In the genomic region with DNA sequence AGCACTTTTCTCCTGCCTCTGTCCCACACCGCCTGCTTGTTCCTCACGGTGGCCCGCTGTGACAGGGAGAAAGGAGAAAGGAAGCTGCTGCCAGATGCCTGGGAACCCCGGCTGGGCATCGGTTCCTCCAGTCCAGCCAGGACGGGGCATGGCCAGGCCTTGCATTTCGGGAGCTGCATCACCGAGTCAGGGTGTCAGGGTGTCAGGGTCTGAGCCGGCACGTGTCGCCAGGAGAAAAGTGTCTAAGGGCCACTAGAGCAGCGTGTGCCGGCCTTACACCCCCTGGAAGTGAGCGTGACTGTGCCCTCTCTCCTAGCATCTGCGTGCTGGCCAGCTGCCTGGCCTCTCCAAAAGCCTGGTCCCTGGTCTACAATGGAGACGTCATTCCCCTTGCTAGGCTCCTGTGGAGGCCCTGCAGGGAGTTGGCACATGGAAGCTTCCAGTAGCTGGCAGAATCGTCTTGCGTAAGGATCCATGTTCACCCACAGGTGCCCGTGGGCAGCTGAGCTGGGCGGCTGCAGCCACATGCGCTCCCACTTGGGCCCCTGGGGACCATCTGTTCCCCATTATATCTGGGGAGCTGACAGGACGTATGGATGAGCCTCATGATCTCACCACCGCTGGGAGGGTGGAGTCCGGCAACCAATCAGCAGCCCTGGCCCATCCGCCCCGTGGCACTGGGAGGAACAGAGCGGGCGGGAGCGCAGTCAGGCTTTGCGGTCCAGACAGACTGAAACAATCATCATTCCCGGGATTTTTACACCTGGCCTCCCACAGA, we compare ENCODE assay signal across 16 cellular contexts. TPM values are rescaled to one million over a fixed set of nuclear protein-coding genes. Genes with fewer than 3 reads are reported as not detected.
DNase-seq lines count a peak whose midpoint lies in the region; ATAC-seq and TF ChIP-seq lines count a peak whose summit lies in the region.
"Had no signal": no experiment of that assay in that cellular context is flagged by ENCODE, and none has a peak within 500 bp of the region (broad histone marks: within the 10 kb centered on the region; RNA-seq: fewer than 3 reads in every experiment).

No MANE protein-coding gene starts in this region.

- no peaks in the 10 kb centered on the region for H3K9me3 ChIP-seq in lower lobe of right lung
- H3K9me3 ChIP-seq in OCI-LY7 (ENCODE audit: low read length): no peaks in the 10 kb centered on the region
- H3K9me3 ChIP-seq: uterus had no signal

- POLR2A ChIA-PET in activated CD4-positive, alpha-beta memory T cell treated with anti-CD3 and anti-CD28 coated beads, Interleukin-2, amount 10 ng/mL, durations not matched to agents 7 days and 5 days (lab: Charles Lee): no interaction called here
- POLR2A ChIA-PET in OCI-LY7 (lab: Charles Lee): interaction anchor here (0.7 kb wide), 1 partner anchor 1624 kb away, joined by 5 read pairs; no protein-coding TSS in a partner anchor

- H3K27ac ChIP-seq in lower lobe of right lung: no peak overlapping the region
- no peak overlapping the region for H3K27ac ChIP-seq in OCI-LY7 (ENCODE audit: low read depth, low read length, poor library complexity, severe bottlenecking)
- H3K27ac ChIP-seq: uterus had no signal

- peaks cover 3% of the 10 kb centered on the region for H3K9me3 Mint-ChIP-seq in activated CD4-positive, alpha-beta memory T cell treated with anti-CD3 and anti-CD28 coated beads, Interleukin-2, amount 10 ng/mL, durations not matched to agents 7 days and 5 days
- H3K9me3 Mint-ChIP-seq: activated CD4-positive, alpha-beta T cell treated with anti-CD3 and anti-CD28 coated beads, Interleukin-2, amount 10 ng/mL, durations not matched to agents 24 days and 14 days; CD4-positive, alpha-beta T cell; mesothelial cell of epicardium had no signal

- H3K36me3 Mint-ChIP-seq in activated CD4-positive, alpha-beta memory T cell treated with anti-CD3 and anti-CD28 coated beads, Interleukin-2, amount 10 ng/mL, durations not matched to agents 7 days and 5 days (ENCODE audit: low read depth): no peaks in the 10 kb centered on the region
- H3K36me3 Mint-ChIP-seq: mesothelial cell of epicardium had no signal

- H3K4me3 Mint-ChIP-seq in activated CD4-positive, alpha-beta memory T cell treated with anti-CD3 and anti-CD28 coated beads, Interleukin-2, amount 10 ng/mL, durations not matched to agents 7 days and 5 days: no peak overlapping the region
- H3K4me3 Mint-ChIP-seq: activated CD4-positive, alpha-beta T cell treated with anti-CD3 and anti-CD28 coated beads, Interleukin-2, amount 10 ng/mL, durations not matched to agents 24 days and 14 days; CD4-positive, alpha-beta T cell; mesothelial cell of epicardium had no signal

- H3K9me2 ChIP-seq in OCI-LY7 (ENCODE audit: insufficient read depth, low read length): no peaks in the 10 kb centered on the region

- no peaks in the 10 kb centered on the region for H3K4me1 Mint-ChIP-seq in activated CD4-positive, alpha-beta memory T cell treated with anti-CD3 and anti-CD28 coated beads, Interleukin-2, amount 10 ng/mL, durations not matched to agents 7 days and 5 days
- H3K4me1 Mint-ChIP-seq: activated CD4-positive, alpha-beta T cell treated with anti-CD3 and anti-CD28 coated beads, Interleukin-2, amount 10 ng/mL, durations not matched to agents 24 days and 14 days had no signal

- no peaks in the 10 kb centered on the region for H4K20me1 ChIP-seq in OCI-LY7 (ENCODE audit: insufficient read depth, low read length)

- no peaks in the 10 kb centered on the region for H3K79me2 ChIP-seq in OCI-LY7 (ENCODE audit: insufficient read depth, low read depth, low read length)

- no peaks in the 10 kb centered on the region for H3K27me3 Mint-ChIP-seq in activated CD4-positive, alpha-beta memory T cell treated with anti-CD3 and anti-CD28 coated beads, Interleukin-2, amount 10 ng/mL, durations not matched to agents 7 days and 5 days
- H3K27me3 Mint-ChIP-seq: activated CD4-positive, alpha-beta T cell treated with anti-CD3 and anti-CD28 coated beads, Interleukin-2, amount 10 ng/mL, durations not matched to agents 24 days and 14 days had no signal

- DNase-seq in 8988T (peak; percentile 21), GM04504 (ENCODE audit: low read depth) (peak; percentile 9), lower lobe of right lung (peak; percentile 37), OCI-M2 (lab: John Stamatoyannopoulos, UW; ENCODE audit: unreplicated experiment) (no peak), OCI-LY7 (ENCODE audit: low spot score) (no peak), inferior parietal cortex (ENCODE audit: extremely low spot score) (no peak)
- peak; percentile 6 for DNase-seq in activated CD4-positive, alpha-beta memory T cell treated with anti-CD3 and anti-CD28 coated beads, Interleukin-2, amount 10 ng/mL, durations not matched to agents 7 days and 5 days
- DNase-seq in stimulated activated CD4-positive, alpha-beta T cell treated with anti-CD3 and anti-CD28 coated beads, Interleukin-15, amount 100 ng/mL, for 24 hours: no peak
- DNase-seq: glutamatergic neuron, NCI-H774, right cardiac atrium had no signal

- no peaks in the 10 kb centered on the region for H3K4me1 ChIP-seq in lower lobe of right lung
- H3K4me1 ChIP-seq in OCI-LY7 (ENCODE audit: insufficient read depth, low read length, poor library complexity, severe bottlenecking): no peaks in the 10 kb centered on the region
- H3K4me1 ChIP-seq: uterus had no signal

- no peak overlapping the region for H2AFZ ChIP-seq in OCI-LY7 (ENCODE audit: low read length)

- no peaks in the 10 kb centered on the region for H3K36me3 ChIP-seq in lower lobe of right lung
- no peaks in the 10 kb centered on the region for H3K36me3 ChIP-seq in OCI-LY7 (ENCODE audit: insufficient read depth, low read length)
- H3K36me3 ChIP-seq: uterus had no signal

- TF ChIP-seq CTCF in lower lobe of right lung (IDR thresholded peaks at IDR 0.05) (no peak), OCI-LY7 (conservative IDR thresholded peaks at IDR 0.05; ENCODE audit: low read length) (no peak)

- H3K4me3 ChIP-seq in lower lobe of right lung: no peak overlapping the region
- H3K4me3 ChIP-seq in OCI-LY7 (ENCODE audit: low read depth, low read length, poor library complexity, severe bottlenecking): no peak overlapping the region
- H3K4me3 ChIP-seq: uterus had no signal

- H3K4me2 ChIP-seq in OCI-LY7 (ENCODE audit: low read length): no peak overlapping the region

- intact Hi-C loops in lower lobe of right lung (cut with DNase I): no loop called here
- intact Hi-C loops in OCI-LY7 (cut with micrococcal nuclease; ENCODE audit: unreplicated experiment): loop anchor here (10.0 kb wide), 1 partner anchor 237 kb away; no protein-coding TSS in a partner anchor

- no peak for ATAC-seq in lower lobe of right lung
- ATAC-seq: right cardiac atrium had no signal

- peaks cover 18% of the 10 kb centered on the region for H3K27me3 ChIP-seq in lower lobe of right lung (ENCODE audit: low read depth)
- H3K27me3 ChIP-seq: uterus had no signal

- no peak overlapping the region for H3K27ac Mint-ChIP-seq in activated CD4-positive, alpha-beta memory T cell treated with anti-CD3 and anti-CD28 coated beads, Interleukin-2, amount 10 ng/mL, durations not matched to agents 7 days and 5 days
- H3K27ac Mint-ChIP-seq: activated CD4-positive, alpha-beta T cell treated with anti-CD3 and anti-CD28 coated beads, Interleukin-2, amount 10 ng/mL, durations not matched to agents 24 days and 14 days; CD4-positive, alpha-beta T cell; mesothelial cell of epicardium had no signal

- BruUV-seq in OCI-LY7 (replicated peaks; lab: Mats Ljungman, UMichigan): no TSS peak

- CTCF ChIA-PET in activated CD4-positive, alpha-beta memory T cell treated with anti-CD3 and anti-CD28 coated beads, Interleukin-2, amount 10 ng/mL, durations not matched to agents 7 days and 5 days (lab: Charles Lee): no interaction called here
- CTCF ChIA-PET in OCI-LY7 (lab: Charles Lee; ENCODE audit: unreplicated experiment): interaction anchor here (0.6 kb wide), 1 partner anchor 1497 kb away, joined by 3 read pairs; no protein-coding TSS in a partner anchor

RNA-seq across cellular contexts. Expression of a gene that starts 39.9 kb away (rescaled TPM):
- not detected for total RNA-seq in activated CD4-positive, alpha-beta memory T cell treated with anti-CD3 and anti-CD28 coated beads, Interleukin-2, amount 10 ng/mL, durations not matched to agents 7 days and 5 days
- total RNA-seq in lower lobe of right lung (not detected), OCI-LY7 (2022) (not detected in 2 replicates)
- total RNA-seq in OCI-LY7 (2014; rRNA removed; shearing (Covaris generic)): not detected in 2 replicates
- total RNA-seq: activated CD4-positive, alpha-beta T cell treated with anti-CD3 and anti-CD28 coated beads, Interleukin-2, amount 10 ng/mL, durations not matched to agents 24 days and 14 days; CD4-positive, alpha-beta T cell; dermis microvascular lymphatic vessel endothelial cell; right cardiac atrium had no signal

Comparison
In these comparisons a context has a peak if more than half of its experiments do, and no peak if none do; other contexts are left out.
1. DNase-seq: peak in 8988T (single experiment), GM04504 (single experiment), activated CD4-positive, alpha-beta memory T cell treated with anti-CD3 and anti-CD28 coated beads, Interleukin-2, amount 10 ng/mL, durations not matched to agents 7 days and 5 days (single experiment) and lower lobe of right lung (single experiment); none in OCI-M2 (single experiment), OCI-LY7 (single experiment), stimulated activated CD4-positive, alpha-beta T cell treated with anti-CD3 and anti-CD28 coated beads, Interleukin-15, amount 100 ng/mL, for 24 hours (single experiment) and inferior parietal cortex (single experiment).